Comparison of ENCODE assay signal across 14 cellular contexts in the genomic region with DNA sequence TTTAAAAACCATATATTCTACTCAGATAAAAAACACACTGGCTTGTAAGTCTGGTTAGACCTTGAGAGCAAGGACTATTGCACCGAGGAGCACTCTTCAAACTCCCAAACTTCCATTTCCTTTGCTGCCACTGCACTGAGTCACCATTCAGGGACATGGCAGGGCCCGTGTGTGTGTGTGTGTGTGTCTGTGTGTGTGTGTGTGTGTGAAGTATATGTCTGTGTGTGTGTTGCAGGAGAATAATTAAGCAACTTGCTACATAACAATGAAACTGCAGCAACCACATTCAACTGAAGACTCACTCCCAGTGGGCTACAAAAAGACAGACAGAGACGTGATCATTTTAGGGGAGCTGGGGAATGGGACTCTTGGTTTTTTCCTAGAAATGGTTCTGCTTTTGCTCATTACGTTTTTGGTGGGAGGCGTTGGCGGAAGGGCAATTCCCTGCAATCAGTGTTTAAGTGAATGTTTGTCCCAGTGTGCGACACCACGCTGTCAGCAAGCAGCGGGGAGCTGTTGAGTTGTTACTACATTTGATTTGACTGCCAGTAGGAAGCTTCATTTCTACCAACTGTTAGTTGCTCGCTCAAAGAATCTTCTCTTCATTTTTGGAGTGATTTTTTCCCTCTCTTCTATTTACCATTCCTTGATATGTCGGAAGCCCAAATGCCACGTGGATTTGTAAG. TPM values are rescaled to one million over a fixed set of nuclear protein-coding genes. Genes with fewer than 3 reads are reported as not detected.
DNase-seq lines count a peak whose midpoint lies in the region; TF ChIP-seq lines count a peak whose summit lies in the region.
"Had no signal": no experiment of that assay in that cellular context is flagged by ENCODE, and none has a peak within 500 bp of the region (broad histone marks: within the 10 kb centered on the region; RNA-seq: fewer than 3 reads in every experiment).

No MANE protein-coding gene starts in this region.

- H3K27ac Mint-ChIP-seq in neural progenitor cell: no peak overlapping the region
- H3K27ac Mint-ChIP-seq: CD4-positive, alpha-beta T cell; stimulated activated naive CD8-positive, alpha-beta T cell treated with anti-CD3 and anti-CD28 coated beads, Interleukin-15, amount 100 ng/mL, for 72 hours had no signal

- H3K79me2 ChIP-seq in neural progenitor cell (ENCODE audit: low read depth): no peaks in the 10 kb centered on the region

- H3K4me1 ChIP-seq in cardiac muscle cell (ENCODE audit: low read depth) (peaks cover 40% of the 10 kb centered on the region), neural progenitor cell (peaks cover 19% of the 10 kb centered on the region)

- H3K36me3 Mint-ChIP-seq in neural progenitor cell: no peaks in the 10 kb centered on the region

- H4K20me1 ChIP-seq in neural progenitor cell (ENCODE audit: low read depth): no peaks in the 10 kb centered on the region

- no peak for TF ChIP-seq CTCF in cardiac muscle cell (IDR thresholded peaks at IDR 0.05; ENCODE audit: low read depth, low read length)
- TF ChIP-seq CTCF in neural progenitor cell (IDR thresholded peaks at IDR 0.05): no peak

- peak overlapping the region; percentile 69 for H3K27ac ChIP-seq in cardiac muscle cell
- H3K27ac ChIP-seq in neural progenitor cell: no peak overlapping the region

- H3F3A ChIP-seq in neural progenitor cell (ENCODE audit: low read depth): peaks cover 6% of the 10 kb centered on the region

- H3K4me3 ChIP-seq in cardiac muscle cell (no peak overlapping the region), neural progenitor cell (no peak overlapping the region)

- DNase-seq in H4 (ENCODE audit: low spot score): peak; percentile 43
- peak; percentile 32 for DNase-seq in NCI-H2227 treated with DMSO at 0.1 percent for 48 hours (lab: John Stamatoyannopoulos, UW)
- peak; percentile 33 to 49 for DNase-seq in cardiac muscle cell (ENCODE audit: low read depth in 1 of 2, low spot score in 1 of 2)
- DNase-seq in neural progenitor cell (ENCODE audit: low spot score): peak; percentile 27
- no peak for DNase-seq in activated CD4-positive, alpha-beta T cell treated with anti-CD3 and anti-CD28 coated beads, Interleukin-2, amount 50 U/mL, for 4 hours
- DNase-seq in NCI-H1417 (lab: John Stamatoyannopoulos, UW): no peak
- DNase-seq in T1000 (lab: John Stamatoyannopoulos, UW): no peak
- DNase-seq: activated CD4-positive, alpha-beta T cell treated with anti-CD3 and anti-CD28 coated beads, Interleukin-2, amount 50 U/mL, for 1 hour; CD4-positive, alpha-beta T cell; left colon; NCI-H2029 treated with DMSO at 0.1 percent for 48 hours; stimulated activated naive CD8-positive, alpha-beta T cell treated with anti-CD3 and anti-CD28 coated beads, Interleukin-15, amount 100 ng/mL, for 72 hours had no signal

- peaks cover 28% of the 10 kb centered on the region for H3K4me1 Mint-ChIP-seq in neural progenitor cell
- H3K4me1 Mint-ChIP-seq: stimulated activated naive CD8-positive, alpha-beta T cell treated with anti-CD3 and anti-CD28 coated beads, Interleukin-15, amount 100 ng/mL, for 72 hours had no signal

- no peaks in the 10 kb centered on the region for H3K9me3 Mint-ChIP-seq in neural progenitor cell
- H3K9me3 Mint-ChIP-seq: stimulated activated naive CD8-positive, alpha-beta T cell treated with anti-CD3 and anti-CD28 coated beads, Interleukin-15, amount 100 ng/mL, for 72 hours had no signal

- peak overlapping the region; percentile 48 for H3K4me3 Mint-ChIP-seq in neural progenitor cell
- H3K4me3 Mint-ChIP-seq: CD4-positive, alpha-beta T cell; stimulated activated naive CD8-positive, alpha-beta T cell treated with anti-CD3 and anti-CD28 coated beads, Interleukin-15, amount 100 ng/mL, for 72 hours had no signal

- H3K27me3 ChIP-seq in cardiac muscle cell: no peaks in the 10 kb centered on the region
- no peaks in the 10 kb centered on the region for H3K27me3 ChIP-seq in neural progenitor cell

- peak overlapping the region; percentile 87 for H2AFZ ChIP-seq in neural progenitor cell (replicated peaks)

- peak overlapping the region; percentile 66 for H3K4me2 ChIP-seq in neural progenitor cell

- H3K9me3 ChIP-seq in cardiac muscle cell (ENCODE audit: low read depth): no peaks in the 10 kb centered on the region
- no peaks in the 10 kb centered on the region for H3K9me3 ChIP-seq in neural progenitor cell (ENCODE audit: low read depth)

- H3K36me3 ChIP-seq in cardiac muscle cell: no peaks in the 10 kb centered on the region
- no peaks in the 10 kb centered on the region for H3K36me3 ChIP-seq in neural progenitor cell

- H3K27me3 Mint-ChIP-seq in neural progenitor cell (ENCODE audit: insufficient read depth, low read depth): peaks cover 3% of the 10 kb centered on the region
- H3K27me3 Mint-ChIP-seq: CD4-positive, alpha-beta T cell; stimulated activated naive CD8-positive, alpha-beta T cell treated with anti-CD3 and anti-CD28 coated beads, Interleukin-15, amount 100 ng/mL, for 72 hours had no signal

- no peak overlapping the region for H3K9ac ChIP-seq in neural progenitor cell

RNA-seq across cellular contexts. Expression of a gene that starts 36.2 kb away (rescaled TPM):
- 0.72 and 0.76 TPM in 2 replicates for total RNA-seq in H4 (2014; rRNA removed; shearing (Covaris generic))
- total RNA-seq in cardiac muscle cell (47.1 and 62.2 TPM in 2 replicates), neural progenitor cell (ENCODE audit: low replicate concordance) (2.1 and 3.0 TPM in 2 replicates)
- 41.5 and 53.3 TPM in 2 replicates for polyA plus RNA-seq in cardiac muscle cell
- total RNA-seq: CD4-positive, alpha-beta T cell; chondrocyte; T-helper 1 cell treated with Interleukin-12 subunit alpha and Interleukin-12 subunit beta and Interleukin-4 antibody, amounts not matched to agents 30 ng/mL and 1 ng/mL, for 36 hours had no signal

Comparison
In these comparisons a context has a peak if more than half of its experiments do, and no peak if none do; other contexts are left out.
1. DNase-seq: peak in H4 (single experiment), NCI-H2227 treated with DMSO at 0.1 percent for 48 hours (single experiment), cardiac muscle cell (2 of 2) and neural progenitor cell (single experiment); none in activated CD4-positive, alpha-beta T cell treated with anti-CD3 and anti-CD28 coated beads, Interleukin-2, amount 50 U/mL, for 4 hours (0 of 2), NCI-H1417 (0 of 3) and T1000 (single experiment).
2. RNA of a gene that starts 36.2 kb away (total RNA-seq): 47.1 to 62.2 TPM in cardiac muscle cell; 2.1 to 3.0 TPM in neural progenitor cell and 0.72 to 0.76 TPM in H4; every median in the first group is over 10 times any median in the second.